Comparison of ENCODE assay signal across 1 cellular context in genomic region chr16:47358816-47359215, GRCh38.
TF ChIP-seq lines count a peak whose summit lies in the region.

No MANE protein-coding gene starts in this region.

TF ChIP-seq in SK-N-SH treated with all-trans-retinoic acid at 6 μM for 48 hours, 23 proteins besides CTCF, POLR2A, EP300 and RAD21 (continued from another document):
- TF ChIP-seq PATZ1 (CRISPR knock-in tag; IDR thresholded peaks at IDR 0.05; ENCODE audit: borderline replicate concordance) (no peak), BACH2 (CRISPR knock-in tag; IDR thresholded peaks at IDR 0.05; ENCODE audit: borderline replicate concordance) (no peak), ISL1 (CRISPR knock-in tag; IDR thresholded peaks at IDR 0.05) (no peak), GLIS3 (CRISPR knock-in tag; IDR thresholded peaks at IDR 0.05) (no peak), ZFP30 (CRISPR knock-in tag; IDR thresholded peaks at IDR 0.05) (no peak), ZNF8 (CRISPR knock-in tag; IDR thresholded peaks at IDR 0.05) (no peak), ARNTL (CRISPR knock-in tag; IDR thresholded peaks at IDR 0.05; ENCODE audit: borderline replicate concordance, low read depth) (no peak), RARB (CRISPR knock-in tag; IDR thresholded peaks at IDR 0.05) (no peak), CSDC2 (CRISPR knock-in tag; IDR thresholded peaks at IDR 0.05) (no peak), ZFP3 (CRISPR knock-in tag; IDR thresholded peaks at IDR 0.05) (no peak)
- TF ChIP-seq, protein P1, sequence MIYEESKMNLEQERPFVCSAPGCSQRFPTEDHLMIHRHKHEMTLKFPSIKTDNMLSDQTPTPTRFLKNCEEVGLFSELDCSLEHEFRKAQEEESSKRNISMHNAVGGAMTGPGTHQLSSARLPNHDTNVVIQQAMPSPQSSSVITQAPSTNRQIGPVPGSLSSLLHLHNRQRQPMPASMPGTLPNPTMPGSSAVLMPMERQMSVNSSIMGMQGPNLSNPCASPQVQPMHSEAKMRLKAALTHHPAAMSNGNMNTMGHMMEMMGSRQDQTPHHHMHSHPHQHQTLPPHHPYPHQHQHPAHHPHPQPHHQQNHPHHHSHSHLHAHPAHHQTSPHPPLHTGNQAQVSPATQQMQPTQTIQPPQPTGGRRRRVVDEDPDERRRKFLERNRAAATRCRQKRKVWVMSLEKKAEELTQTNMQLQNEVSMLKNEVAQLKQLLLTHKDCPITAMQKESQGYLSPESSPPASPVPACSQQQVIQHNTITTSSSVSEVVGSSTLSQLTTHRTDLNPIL (CRISPR knock-in tag; IDR thresholded peaks at IDR 0.05; ENCODE audit: low read depth), result no peak
- TF ChIP-seq, protein P2, sequence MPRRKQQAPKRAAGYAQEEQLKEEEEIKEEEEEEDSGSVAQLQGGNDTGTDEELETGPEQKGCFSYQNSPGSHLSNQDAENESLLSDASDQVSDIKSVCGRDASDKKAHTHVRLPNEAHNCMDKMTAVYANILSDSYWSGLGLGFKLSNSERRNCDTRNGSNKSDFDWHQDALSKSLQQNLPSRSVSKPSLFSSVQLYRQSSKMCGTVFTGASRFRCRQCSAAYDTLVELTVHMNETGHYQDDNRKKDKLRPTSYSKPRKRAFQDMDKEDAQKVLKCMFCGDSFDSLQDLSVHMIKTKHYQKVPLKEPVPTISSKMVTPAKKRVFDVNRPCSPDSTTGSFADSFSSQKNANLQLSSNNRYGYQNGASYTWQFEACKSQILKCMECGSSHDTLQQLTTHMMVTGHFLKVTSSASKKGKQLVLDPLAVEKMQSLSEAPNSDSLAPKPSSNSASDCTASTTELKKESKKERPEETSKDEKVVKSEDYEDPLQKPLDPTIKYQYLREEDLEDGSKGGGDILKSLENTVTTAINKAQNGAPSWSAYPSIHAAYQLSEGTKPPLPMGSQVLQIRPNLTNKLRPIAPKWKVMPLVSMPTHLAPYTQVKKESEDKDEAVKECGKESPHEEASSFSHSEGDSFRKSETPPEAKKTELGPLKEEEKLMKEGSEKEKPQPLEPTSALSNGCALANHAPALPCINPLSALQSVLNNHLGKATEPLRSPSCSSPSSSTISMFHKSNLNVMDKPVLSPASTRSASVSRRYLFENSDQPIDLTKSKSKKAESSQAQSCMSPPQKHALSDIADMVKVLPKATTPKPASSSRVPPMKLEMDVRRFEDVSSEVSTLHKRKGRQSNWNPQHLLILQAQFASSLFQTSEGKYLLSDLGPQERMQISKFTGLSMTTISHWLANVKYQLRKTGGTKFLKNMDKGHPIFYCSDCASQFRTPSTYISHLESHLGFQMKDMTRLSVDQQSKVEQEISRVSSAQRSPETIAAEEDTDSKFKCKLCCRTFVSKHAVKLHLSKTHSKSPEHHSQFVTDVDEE (CRISPR knock-in tag; IDR thresholded peaks at IDR 0.05), result no peak
